Comparison of ENCODE assay signal across 20 cellular contexts in genomic region chr1:201984446-201984845, GRCh38. TPM values are rescaled to one million over a fixed set of nuclear protein-coding genes. Genes with fewer than 3 reads are reported as not detected.
DNase-seq lines count a peak whose midpoint lies in the region; ATAC-seq, FAIRE-seq and TF ChIP-seq lines count a peak whose summit lies in the region.
"Had no signal": no experiment of that assay in that cellular context is flagged by ENCODE, and none has a peak within 500 bp of the region (broad histone marks: within the 10 kb centered on the region; RNA-seq: fewer than 3 reads in every experiment).

No MANE protein-coding gene starts in this region.

- H3K4me1 ChIP-seq in BLaER1 treated with 17β-estradiol and CSF1 and Interleukin-3, amounts not matched to agents 10 nM and 100 nM, result peaks cover 24 to 44% (median 28%) of the 10 kb centered on the region in 10 experiments
- H3K4me1 ChIP-seq in GM23248 (ENCODE audit: insufficient read depth) (peaks cover 10% of the 10 kb centered on the region; the same call in 1 of the 2 replicates), GM12878 (ENCODE audit: control insufficient read depth, insufficient read depth, low read length) (peaks cover 3% of the 10 kb centered on the region), ovary (ENCODE audit: insufficient read depth) (peaks cover 3% of the 10 kb centered on the region)

- no peak overlapping the region for H3K9ac ChIP-seq in BLaER1 treated with 17β-estradiol and CSF1 and Interleukin-3, amounts not matched to agents 10 nM and 100 nM
- H3K9ac ChIP-seq in GM23248 (no peak overlapping the region), GM12878 (ENCODE audit: control insufficient read depth, insufficient read depth, low read length) (no peak overlapping the region)
- H3K9ac ChIP-seq: KMS-11 had no signal

- no peak for FAIRE-seq in GM12878 (lab: Jason Lieb, UNC)
- FAIRE-seq: bronchial epithelial cell, islet of Langerhans had no signal

- H3K27ac ChIP-seq in BLaER1 treated with 17β-estradiol and CSF1 and Interleukin-3, amounts not matched to agents 10 nM and 100 nM, result no peak overlapping the region
- no peak overlapping the region for H3K27ac ChIP-seq in GM23248
- H3K27ac ChIP-seq in GM12878 (ENCODE audit: control insufficient read depth, insufficient read depth), result no peak overlapping the region
- no peak overlapping the region for H3K27ac ChIP-seq in ovary
- H3K27ac ChIP-seq: KMS-11 had no signal

- RAD21 ChIA-PET in GM12878 (lab: Charles Lee; ENCODE audit: unreplicated experiment), result interaction anchor here (1.3 to 1.8 kb wide), 3 partner anchors 15 to 88 kb away, joined by 3 to 7 read pairs (median 5); partner anchors contain the start of gene ELF3

- in situ Hi-C loops in GM23248 (cut with MboI) (no loop called here), GM12878 (cut with MboI) (no loop called here)

- H4K20me1 ChIP-seq in BLaER1 treated with 17β-estradiol and CSF1 and Interleukin-3, amounts not matched to agents 10 nM and 100 nM, result peaks cover 12 to 60% (median 47%) of the 10 kb centered on the region in 11 experiments; a peak in 20 of 22 replicates
- H4K20me1 ChIP-seq in GM23248 (ENCODE audit: insufficient read depth) (no peaks in the 10 kb centered on the region), GM12878 (ENCODE audit: control insufficient read depth, insufficient read depth) (no peaks in the 10 kb centered on the region)

- no peaks in the 10 kb centered on the region for H3K9me2 ChIP-seq in GM23248 (ENCODE audit: insufficient read depth)

- POLR2A ChIA-PET in GM12878 (lab: Charles Lee), result interaction anchor here (0.7 to 1.1 kb wide), 2 partner anchors 11 to 403 kb away, joined by 3 read pairs; no protein-coding TSS in a partner anchor

- peaks cover 10 to 48% (median 28%) of the 10 kb centered on the region in 11 experiments for H3K36me3 ChIP-seq in BLaER1 treated with 17β-estradiol and CSF1 and Interleukin-3, amounts not matched to agents 10 nM and 100 nM
- H3K36me3 ChIP-seq in GM23248 (ENCODE audit: low read depth) (peaks cover 6% of the 10 kb centered on the region; the same call in 1 of the 2 replicates), GM12878 (ENCODE audit: control insufficient read depth in 2 of 2, insufficient read depth in 2 of 2, low read length in 1 of 2) (peaks cover 0 to 8% of the 10 kb centered on the region in 2 experiments; a peak in 1 of 4 replicates), ovary (no peaks in the 10 kb centered on the region)

- H3K4me3 Mint-ChIP-seq in nephron, result peak overlapping the region; percentile 95 to 99 (median 98)
- H3K4me3 Mint-ChIP-seq: activated CD4-positive, alpha-beta memory T cell treated with anti-CD3 and anti-CD28 coated beads for 36 hours; CD8-positive, alpha-beta T cell had no signal

- 96 to 97% methylated on average over 3 of the region's 3 CpGs for WGBS in GM23248 (ENCODE audit: low coverage in 1 of 2, low lambda C conversion rate in 2 of 2, missing lambda C conversion rate in 2 of 2), 2 experiments
- WGBS in GM12878 (ENCODE audit: insufficient coverage, insufficient replicate concordance, low lambda C conversion rate, missing lambda C conversion rate), result 96% methylated on average over 3 of the region's 3 CpGs
- WGBS in ovary, 3 donors, result 81 to 94% (median 87%) methylated on average over 3 of the region's 3 CpGs

- TF ChIP-seq RAD21 in GM12878 (IDR thresholded peaks at IDR 0.05; ENCODE audit: insufficient read depth, low read depth, low read length), result no peak

- H3K4me2 ChIP-seq in BLaER1 treated with 17β-estradiol and CSF1 and Interleukin-3, amounts not matched to agents 10 nM and 100 nM, result peak overlapping the region; percentile 12 to 98 (median 90); a peak in 19 of 22 replicates
- peak overlapping the region; percentile 99 for H3K4me2 ChIP-seq in GM23248 (ENCODE audit: unreplicated experiment)
- peak overlapping the region; percentile 57; the same call in 1 of the 2 replicates for H3K4me2 ChIP-seq in GM12878 (ENCODE audit: control insufficient read depth, insufficient read depth)

- H3K27me3 Mint-ChIP-seq in nephron (ENCODE audit: low read depth), result no peaks in the 10 kb centered on the region
- H3K27me3 Mint-ChIP-seq: activated CD4-positive, alpha-beta memory T cell treated with anti-CD3 and anti-CD28 coated beads for 36 hours had no signal

- H3K9me3 ChIP-seq in BLaER1 treated with 17β-estradiol and CSF1 and Interleukin-3, amounts not matched to agents 10 nM and 100 nM (replicated peaks in 1 of 11), result peaks cover 0 to 4% (median 0%) of the 10 kb centered on the region in 11 experiments; a peak in 4 of 22 replicates
- H3K9me3 ChIP-seq in GM23248 (ENCODE audit: low read depth) (no peaks in the 10 kb centered on the region), GM12878 (replicated peaks; ENCODE audit: control insufficient read depth, insufficient read depth, low read length) (no peaks in the 10 kb centered on the region), ovary (no peaks in the 10 kb centered on the region)
- H3K9me3 ChIP-seq: gastrocnemius medialis had no signal

- CTCF ChIA-PET in GM12878 (lab: Yijun Ruan, JAX), result interaction anchor here (0.8 to 1.9 kb wide), 7 partner anchors 16 to 472 kb away, joined by 3 to 12 read pairs (median 4); partner anchors contain the start of gene ELF3

- no peak for TF ChIP-seq EP300 in GM12878 (IDR thresholded peaks at IDR 0.05; ENCODE audit: borderline replicate concordance in 1 of 2, control insufficient read depth in 1 of 2, low read depth in 2 of 2, low read length in 2 of 2)
- no peak for TF ChIP-seq EP300 in ovary (IDR thresholded peaks at IDR 0.05)

- DNase-seq in GM23248 (no peak), GM12878 (ENCODE audit: low read depth, low spot score) (no peak), SHP77 treated with DMSO at 0.1 percent for 48 hours (lab: John Stamatoyannopoulos, UW) (no peak), OCI-M1 (lab: John Stamatoyannopoulos, UW) (no peak), T-helper 2 cell (no peak), ovary (no peak)
- DNase-seq: activated CD4-positive, alpha-beta memory T cell treated with anti-CD3 and anti-CD28 coated beads for 36 hours; activated naive CD4-positive, alpha-beta T cell; CD8-positive, alpha-beta T cell; gastrocnemius medialis; NCI-H1694 treated with DMSO at 0.1 percent for 48 hours; NCI-H526; RPMI8226 had no signal

- H3K9me3 Mint-ChIP-seq in nephron, result no peaks in the 10 kb centered on the region
- H3K9me3 Mint-ChIP-seq: activated CD4-positive, alpha-beta memory T cell treated with anti-CD3 and anti-CD28 coated beads for 36 hours; CD8-positive, alpha-beta T cell had no signal

- H3K27me3 ChIP-seq in BLaER1 treated with 17β-estradiol and CSF1 and Interleukin-3, amounts not matched to agents 10 nM and 100 nM, result no peaks in the 10 kb centered on the region
- H3K27me3 ChIP-seq in GM23248 (replicated peaks; ENCODE audit: insufficient read depth) (no peaks in the 10 kb centered on the region), GM12878 (replicated peaks in 1 of 2; ENCODE audit: control insufficient read depth in 2 of 2, insufficient read depth in 2 of 2, low read length in 1 of 2) (0 out of 4 replicates have a peak, but pooled peaks cover 0 to 2% of the 10 kb centered on the region in 2 experiments), ovary (no peaks in the 10 kb centered on the region)
- H3K27me3 ChIP-seq: gastrocnemius medialis had no signal

- TF ChIP-seq POLR2A in GM12878 (IDR thresholded peaks at IDR 0.05; ENCODE audit: low read depth, low read length) (no peak), ovary (IDR thresholded peaks at IDR 0.05) (no peak)

- no peak overlapping the region for H2AFZ ChIP-seq in GM23248
- H2AFZ ChIP-seq in GM12878 (ENCODE audit: control insufficient read depth, low read depth, low read length), result no peak overlapping the region

- TF ChIP-seq CTCF in GM12878 (IDR thresholded peaks at IDR 0.05 in 2 of 3, conservative IDR thresholded peaks at IDR 0.05 in 1 of 3; ENCODE audit: control insufficient read depth in 2 of 3, extremely low read depth in 1 of 3, insufficient read depth in 1 of 3, low read depth in 3 of 3, low read length in 3 of 3) (no peak), nephron (IDR thresholded peaks at IDR 0.05; ENCODE audit: unreplicated experiment in 3 of 3) (no peak), ovary (IDR thresholded peaks at IDR 0.05) (no peak)

- intact Hi-C loops in GM12878 (cut with micrococcal nuclease; ENCODE audit: unreplicated experiment), result no loop called here
- intact Hi-C loops in ovary (cut with DNase I), result loop anchor here in 1 of 4 donors (5.0 kb wide), 1 partner anchor 87 kb away; no protein-coding TSS in a partner anchor

- peaks cover 10% of the 10 kb centered on the region for H3K36me3 Mint-ChIP-seq in nephron (ENCODE audit: low read depth)

- SMC1A ChIA-PET in GM12878 (lab: Charles Lee; ENCODE audit: uncharacterized antibody, unreplicated experiment), result interaction anchor here (0.6 to 1.5 kb wide), 3 partner anchors 88 to 159 kb away, joined by 3 to 4 read pairs (median 3); no protein-coding TSS in a partner anchor

- H3K4me3 ChIP-seq in BLaER1 treated with 17β-estradiol and CSF1 and Interleukin-3, amounts not matched to agents 10 nM and 100 nM, result peak overlapping the region in 3 of 10 experiments; percentile 16 to 99 (median 98); a peak in 3 of 20 replicates
- no peak overlapping the region for H3K4me3 ChIP-seq in GM23248
- peak overlapping the region; percentile 82; the same call in 1 of the 2 replicates for H3K4me3 ChIP-seq in GM12878
- no peak overlapping the region for H3K4me3 ChIP-seq in ovary

- no peak overlapping the region for H3K27ac Mint-ChIP-seq in nephron
- H3K27ac Mint-ChIP-seq: activated CD4-positive, alpha-beta memory T cell treated with anti-CD3 and anti-CD28 coated beads for 36 hours; CD8-positive, alpha-beta T cell had no signal

- H3K4me1 Mint-ChIP-seq in nephron, result peaks cover 13% of the 10 kb centered on the region

- ATAC-seq in GM12878, result no peak
- ATAC-seq: CD8-positive, alpha-beta T cell; gastrocnemius medialis had no signal

- H3F3A ChIP-seq in GM23248 (ENCODE audit: insufficient read depth), result peaks cover 16% of the 10 kb centered on the region; the same call in 1 of the 2 replicates

- BruUV-seq in GM12878 (replicated peaks; lab: Mats Ljungman, UMichigan), result no TSS peak

- H3K79me2 ChIP-seq in GM23248 (ENCODE audit: insufficient read depth) (peaks cover 59% of the 10 kb centered on the region), GM12878 (ENCODE audit: control insufficient read depth, insufficient read depth, low read length) (peaks cover 22% of the 10 kb centered on the region)

RNA-seq across cellular contexts. Expression of gene RNPEP, which starts 2.0 kb away (rescaled TPM):
- total RNA-seq in GM23248 (2014; rRNA removed; shearing (Covaris generic)), result 80.5 and 83.6 TPM in 2 replicates
- polyA plus RNA-seq in GM23248 (2016; fragmentation: Nextera tagmentation; extraction: Ambion mirVana), result 68.6 and 70.7 TPM in 2 replicates
- 27.9 and 30.7 TPM in 2 replicates for total RNA-seq in GM12878 (2013; cell fraction: nucleolus; rRNA removed)
- total RNA-seq in GM12878 (2014; rRNA removed), result 38.1 and 38.5 TPM in 2 replicates
- 24.5 and 25.2 TPM in 2 replicates for total RNA-seq in GM12878 (2014; rRNA removed; fragmentation: Illumina TruSeq; extraction: Trizol)
- total RNA-seq in GM12878 (2021), result 45.6 and 47.7 TPM in 2 replicates
- polyA plus RNA-seq in GM12878 (2011; ENCODE audit: low read depth), result 24.7 TPM
- polyA plus RNA-seq in GM12878 (2011; rRNA removed), result 31.9 and 47.8 TPM in 2 replicates
- 39.6 and 56.8 TPM in 2 replicates for polyA plus RNA-seq in GM12878 (2011; cell fraction: cytosol; rRNA removed)
- polyA plus RNA-seq in GM12878 (2011; cell fraction: nucleus; rRNA removed), result 41.7 and 51.7 TPM in 2 replicates
- 33.8 and 36.3 TPM in 2 replicates for polyA plus RNA-seq in GM12878 (2012)
- 58.6 and 71.0 TPM in 2 replicates for polyA plus RNA-seq in GM12878 (2014; fragmentation: Illumina TruSeq; extraction: Trizol)
- polyA plus RNA-seq in GM12878 (2014; fragmentation: Nextera tagmentation; extraction: Ambion mirVana), result 10 to 100 TPM; 18.3 to 21.6 TPM
- polyA plus RNA-seq in GM12878 (2014; rRNA removed), result 40.8 and 41.5 TPM in 2 replicates
- polyA plus RNA-seq in GM12878 (2016; fragmentation: Nextera tagmentation; extraction: Ambion mirVana), result 10 to 100 TPM; 62.8 to 68.2 TPM
- 32.0 and 39.9 TPM in 2 replicates for polyA minus RNA-seq in GM12878 (2011; rRNA and poly(A)+ RNA removed)
- polyA minus RNA-seq in GM12878 (2011; cell fraction: cytosol; rRNA and poly(A)+ RNA removed), result 17.9 and 27.0 TPM in 2 replicates
- 8.7 and 11.4 TPM in 2 replicates for polyA minus RNA-seq in GM12878 (2011; cell fraction: nucleus; rRNA and poly(A)+ RNA removed)
- total RNA-seq in ovary, result 10 to 100 TPM; 37.5 to 76.2 (median 43.9) TPM
- polyA plus RNA-seq in ovary, result 10 to 100 TPM; 32.4 to 49.5 TPM

RNA-seq across cellular contexts. Expression of gene ELF3, which starts 25.9 kb away (rescaled TPM):
- total RNA-seq in GM23248 (2014; rRNA removed; shearing (Covaris generic)), result under 0.01 TPM in 1 of 2 replicates, not detected in the other
- polyA plus RNA-seq in GM23248 (2016; fragmentation: Nextera tagmentation; extraction: Ambion mirVana) (not detected in 2 replicates), GM12878 (2011; rRNA removed) (8.9 and 14.3 TPM in 2 replicates), GM12878 (2014; fragmentation: Illumina TruSeq; extraction: Trizol) (0.13 and 0.94 TPM in 2 replicates), GM12878 (2014; fragmentation: Nextera tagmentation; extraction: Ambion mirVana) (under 1 TPM in 1 of 2 experiments, not detected in 1; 0.07 TPM), GM12878 (2014; rRNA removed) (0.68 and 1.1 TPM in 2 replicates), GM12878 (2016; fragmentation: Nextera tagmentation; extraction: Ambion mirVana) (under 1 TPM; 0.12 to 0.39 TPM), ovary (1 to 10 TPM in 1 of 2 donors, under 1 TPM in 1; 0.05 to 1.3 TPM)
- 1.4 and 1.7 TPM in 2 replicates for total RNA-seq in GM12878 (2013; cell fraction: nucleolus; rRNA removed)
- total RNA-seq in GM12878 (2014; rRNA removed) (0.40 and 0.93 TPM in 2 replicates), GM12878 (2014; rRNA removed; fragmentation: Illumina TruSeq; extraction: Trizol) (0.58 and 0.97 TPM in 2 replicates), GM12878 (2021) (1.1 and 2.4 TPM in 2 replicates), ovary (1,000 to 10,000 TPM in 1 of 7 donors, 10 to 100 TPM in 2, 1 to 10 TPM in 2, under 1 TPM in 2; 0.35 to 1,154 (median 5.5) TPM)
- 0.22 TPM for polyA plus RNA-seq in GM12878 (2011; ENCODE audit: low read depth)
- 19.5 and 23.0 TPM in 2 replicates for polyA plus RNA-seq in GM12878 (2011; cell fraction: cytosol; rRNA removed)
- 52.6 and 56.4 TPM in 2 replicates for polyA plus RNA-seq in GM12878 (2011; cell fraction: nucleus; rRNA removed)
- 0.22 and 0.52 TPM in 2 replicates for polyA plus RNA-seq in GM12878 (2012)
- polyA minus RNA-seq in GM12878 (2011; rRNA and poly(A)+ RNA removed), result 13.1 and 27.0 TPM in 2 replicates
- polyA minus RNA-seq in GM12878 (2011; cell fraction: cytosol; rRNA and poly(A)+ RNA removed), result 5.7 and 9.1 TPM in 2 replicates
- 17.2 and 27.5 TPM in 2 replicates for polyA minus RNA-seq in GM12878 (2011; cell fraction: nucleus; rRNA and poly(A)+ RNA removed)

RNA-seq across cellular contexts. Expression of gene TIMM17A, which starts 29.1 kb away (rescaled TPM):
- total RNA-seq in GM23248 (2014; rRNA removed; shearing (Covaris generic)), result 56.4 and 68.8 TPM in 2 replicates
- polyA plus RNA-seq in GM23248 (2016; fragmentation: Nextera tagmentation; extraction: Ambion mirVana) (116 and 123 TPM in 2 replicates), GM12878 (2011; rRNA removed) (105 and 139 TPM in 2 replicates), GM12878 (2014; fragmentation: Illumina TruSeq; extraction: Trizol) (71.6 and 83.2 TPM in 2 replicates), GM12878 (2014; fragmentation: Nextera tagmentation; extraction: Ambion mirVana) (100 to 1,000 TPM; 248 to 357 TPM), GM12878 (2014; rRNA removed) (69.0 and 72.1 TPM in 2 replicates), GM12878 (2016; fragmentation: Nextera tagmentation; extraction: Ambion mirVana) (100 to 1,000 TPM; 176 to 180 TPM), ovary (10 to 100 TPM; 23.2 to 31.5 TPM)
- 36.7 and 44.9 TPM in 2 replicates for total RNA-seq in GM12878 (2013; cell fraction: nucleolus; rRNA removed)
- total RNA-seq in GM12878 (2014; rRNA removed) (68.6 and 82.3 TPM in 2 replicates), GM12878 (2014; rRNA removed; fragmentation: Illumina TruSeq; extraction: Trizol) (77.6 and 79.7 TPM in 2 replicates), GM12878 (2021) (74.4 TPM in 2 replicates), ovary (10 to 100 TPM; 19.9 to 38.1 (median 29.7) TPM)
- polyA plus RNA-seq in GM12878 (2011; ENCODE audit: low read depth), result 45.1 TPM
- 42.6 and 45.9 TPM in 2 replicates for polyA plus RNA-seq in GM12878 (2011; cell fraction: cytosol; rRNA removed)
- 33.9 and 35.0 TPM in 2 replicates for polyA plus RNA-seq in GM12878 (2011; cell fraction: nucleus; rRNA removed)
- 39.1 and 50.4 TPM in 2 replicates for polyA plus RNA-seq in GM12878 (2012)
- 24.0 and 33.8 TPM in 2 replicates for polyA minus RNA-seq in GM12878 (2011; rRNA and poly(A)+ RNA removed)
- polyA minus RNA-seq in GM12878 (2011; cell fraction: cytosol; rRNA and poly(A)+ RNA removed), result 13.2 and 13.5 TPM in 2 replicates
- 8.5 and 16.4 TPM in 2 replicates for polyA minus RNA-seq in GM12878 (2011; cell fraction: nucleus; rRNA and poly(A)+ RNA removed)

RNA-seq across cellular contexts. Expression of gene LMOD1, which starts 38.1 kb away (rescaled TPM):
- total RNA-seq in GM23248 (2014; rRNA removed; shearing (Covaris generic)), result 7.8 and 8.9 TPM in 2 replicates
- 6.1 and 6.3 TPM in 2 replicates for polyA plus RNA-seq in GM23248 (2016; fragmentation: Nextera tagmentation; extraction: Ambion mirVana)
- total RNA-seq in GM12878 (2013; cell fraction: nucleolus; rRNA removed), result not detected in 2 replicates
- total RNA-seq in GM12878 (2014; rRNA removed), result not detected in 2 replicates
- not detected in 2 replicates for total RNA-seq in GM12878 (2014; rRNA removed; fragmentation: Illumina TruSeq; extraction: Trizol)
- total RNA-seq in GM12878 (2021), result 0.11 and 0.15 TPM in 2 replicates
- not detected for polyA plus RNA-seq in GM12878 (2011; ENCODE audit: low read depth)
- not detected in 2 replicates for polyA plus RNA-seq in GM12878 (2011; rRNA removed)
- polyA plus RNA-seq in GM12878 (2011; cell fraction: cytosol; rRNA removed), result not detected in 2 replicates
- not detected in 2 replicates for polyA plus RNA-seq in GM12878 (2011; cell fraction: nucleus; rRNA removed)
- polyA plus RNA-seq in GM12878 (2012), result not detected in 2 replicates
- polyA plus RNA-seq in GM12878 (2014; fragmentation: Illumina TruSeq; extraction: Trizol), result not detected in 2 replicates
- not detected for polyA plus RNA-seq in GM12878 (2014; fragmentation: Nextera tagmentation; extraction: Ambion mirVana)
- not detected in 2 replicates for polyA plus RNA-seq in GM12878 (2014; rRNA removed)
- not detected for polyA plus RNA-seq in GM12878 (2016; fragmentation: Nextera tagmentation; extraction: Ambion mirVana)
- polyA minus RNA-seq in GM12878 (2011; rRNA and poly(A)+ RNA removed), result not detected in 2 replicates
- not detected in 2 replicates for polyA minus RNA-seq in GM12878 (2011; cell fraction: cytosol; rRNA and poly(A)+ RNA removed)
- polyA minus RNA-seq in GM12878 (2011; cell fraction: nucleus; rRNA and poly(A)+ RNA removed), result not detected in 2 replicates
- total RNA-seq in ovary, result 100 to 1,000 TPM in 2 of 7 donors, 10 to 100 TPM in 5; 25.6 to 155 (median 67.2) TPM
- 100 to 1,000 TPM in 1 of 2 donors, 10 to 100 TPM in 1; 94.6 to 255 TPM for polyA plus RNA-seq in ovary
- total RNA-seq: activated CD4-positive, alpha-beta memory T cell treated with anti-CD3 and anti-CD28 coated beads for 36 hours; CD8-positive, alpha-beta T cell; mononuclear cell; T-helper 2 cell treated with Interferon-gamma antibody and Interleukin-4, amounts not matched to agents 100 ng/mL and 5 ng/mL, for 36 hours had no signal
